ENCODE assay signal across 17 cellular contexts in the genomic region with DNA sequence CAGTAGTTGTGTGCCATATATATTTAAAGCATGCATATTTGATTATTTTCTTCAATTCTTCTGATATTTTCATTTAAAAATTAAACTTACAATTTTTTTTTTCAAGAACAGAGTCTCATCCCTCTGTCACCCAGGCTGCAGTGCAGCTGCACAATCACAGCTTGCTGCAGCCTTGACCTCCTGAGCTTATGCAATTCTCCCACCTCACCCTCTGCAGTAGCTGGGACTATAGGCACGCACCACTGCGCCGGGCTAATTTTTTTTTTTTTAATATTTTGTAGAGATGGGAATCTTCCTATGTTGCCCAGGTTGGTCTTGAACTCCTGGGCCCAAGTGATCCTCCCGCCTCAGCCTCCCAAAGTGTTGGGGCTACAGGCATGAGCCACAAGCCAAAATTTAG. TPM values are rescaled to one million over a fixed set of nuclear protein-coding genes. Genes with fewer than 3 reads are reported as not detected.
"Had no signal": no experiment of that assay in that cellular context is flagged by ENCODE, and none has a peak within 500 bp of the region (broad histone marks: within the 10 kb centered on the region; RNA-seq: fewer than 3 reads in every experiment).

No MANE protein-coding gene starts in this region.

- H3K36me3 ChIP-seq: neutrophil, suprapubic skin had no signal

- H3K27ac Mint-ChIP-seq: activated B cell treated with CpG ODN at 0.5 μM for 24 hours; activated CD8-positive, alpha-beta T cell treated with anti-CD3 and anti-CD28 coated beads for 36 hours; activated T-helper 17 cell treated with anti-CD3 and anti-CD28 coated beads, Interleukin-2, amount 50 U/mL, for 72 hours; natural killer cell treated with Interleukin-12 subunit alpha and Interleukin-12 subunit beta and Interleukin-15 and Interleukin-18, amount 100 ng/mL, for 72 hours; type B pancreatic cell had no signal

- ATAC-seq: activated CD8-positive, alpha-beta T cell treated with anti-CD3 and anti-CD28 coated beads for 36 hours; activated T-helper 17 cell treated with anti-CD3 and anti-CD28 coated beads, Interleukin-2, amount 50 U/mL, for 72 hours; esophagus mucosa; natural killer cell treated with Interleukin-12 subunit alpha and Interleukin-12 subunit beta and Interleukin-15 and Interleukin-18, amount 100 ng/mL, for 72 hours; stimulated activated naive CD8-positive, alpha-beta T cell treated with anti-CD3 and anti-CD28 coated beads, Interleukin-15, Interleukin-2, amounts not matched to agents 100 U/mL and 50 U/mL, for 24 hours had no signal

- H3K9me3 ChIP-seq: neutrophil, suprapubic skin had no signal

- H3K4me3 Mint-ChIP-seq: activated B cell treated with CpG ODN at 0.5 μM for 24 hours; activated CD8-positive, alpha-beta T cell treated with anti-CD3 and anti-CD28 coated beads for 36 hours; activated T-helper 17 cell treated with anti-CD3 and anti-CD28 coated beads, Interleukin-2, amount 50 U/mL, for 72 hours; natural killer cell treated with Interleukin-12 subunit alpha and Interleukin-12 subunit beta and Interleukin-15 and Interleukin-18, amount 100 ng/mL, for 72 hours; type B pancreatic cell had no signal

- H3K4me1 ChIP-seq: suprapubic skin had no signal

- H3K27ac ChIP-seq: neutrophil, suprapubic skin had no signal

- H3K9me3 Mint-ChIP-seq: activated B cell treated with CpG ODN at 0.5 μM for 24 hours; activated CD8-positive, alpha-beta T cell treated with anti-CD3 and anti-CD28 coated beads for 36 hours had no signal

- H3K27me3 Mint-ChIP-seq: brain had no signal

- H3K36me3 Mint-ChIP-seq: brain, type B pancreatic cell had no signal

- DNase-seq: activated B cell treated with CpG ODN at 0.5 μM for 24 hours; activated CD4-positive, alpha-beta T cell treated with anti-CD3 and anti-CD28 coated beads for 48 hours; activated CD8-positive, alpha-beta T cell treated with anti-CD3 and anti-CD28 coated beads for 36 hours; activated naive CD4-positive, alpha-beta T cell treated with Interleukin-2 at 50 U/mL for 16 hours; activated T-cell treated with anti-CD3 and anti-CD28 coated beads, Interleukin-2, amount 50 U/mL, for 1 hour; cerebellar nuclear complex; effector CD4-positive, alpha-beta T cell; stimulated activated CD4-positive, alpha-beta T cell treated with anti-CD3 and anti-CD28 coated beads, Interleukin-12 subunit alpha, Interleukin-12 subunit beta, amount 100 ng/mL, for 4 hours; stimulated activated CD4-positive, alpha-beta T cell treated with anti-CD3 and anti-CD28 coated beads, Interleukin-1b, Interleukin-23, amount 100 ng/mL, for 48 hours; stimulated activated naive CD8-positive, alpha-beta T cell treated with anti-CD3 and anti-CD28 coated beads, Interleukin-15, Interleukin-2, amounts not matched to agents 100 U/mL and 50 U/mL, for 24 hours had no signal

- H3K27me3 ChIP-seq: suprapubic skin had no signal

- H3K4me1 Mint-ChIP-seq: activated B cell treated with CpG ODN at 0.5 μM for 24 hours; activated T-helper 17 cell treated with anti-CD3 and anti-CD28 coated beads, Interleukin-2, amount 50 U/mL, for 72 hours had no signal

- H3K4me3 ChIP-seq: suprapubic skin had no signal

RNA-seq across cellular contexts. Expression of gene DCLK2, which starts 5.8 kb away (rescaled TPM):
- total RNA-seq: activated CD8-positive, alpha-beta T cell treated with anti-CD3 and anti-CD28 coated beads for 36 hours had no signal
